In genomic region chr18:73766915-73767314, GRCh38 we compare ENCODE assay signal across 24 cellular contexts.
A peak's percentile ranks its signal among the peaks of the same experiment; 100 is the strongest.
DNase-seq lines count a peak whose midpoint lies in the region; ATAC-seq and TF ChIP-seq lines count a peak whose summit lies in the region.
"Had no signal": no experiment of that assay in that cellular context is flagged by ENCODE, and none has a peak within 500 bp of the region (broad histone marks: within the 10 kb centered on the region; RNA-seq: fewer than 3 reads in every experiment).

No MANE protein-coding gene starts in this region.

- H2BK20ac ChIP-seq in H9 (ENCODE audit: low read depth, low read length, poor library complexity, severe bottlenecking): no peak overlapping the region

- no peaks in the 10 kb centered on the region for H3K36me3 ChIP-seq in DND-41 (ENCODE audit: insufficient read depth, low read length)
- H3K36me3 ChIP-seq: MG63 had no signal

- H2AK5ac ChIP-seq in H9 (ENCODE audit: insufficient read length, low read length): no peak overlapping the region

- DNase-seq in DND-41: peak; percentile 76
- DNase-seq in KG1 (lab: John Stamatoyannopoulos, UW): peak; percentile 76
- peak; percentile 37 for DNase-seq in astrocyte of the hippocampus (ENCODE audit: low read depth, low spot score)
- DNase-seq in H9: no peak
- DNase-seq in GM20000 (ENCODE audit: low spot score): no peak
- DNase-seq: DMS153; MG63; NCI-H1105 treated with DMSO at 0.1 percent for 48 hours; NCI-H146; NCI-H1930; NCI-H2107; NCI-H446; NCI-H524 treated with DMSO at 0.1 percent for 48 hours; NCI-H774; NK-92 treated with Interleukin-12 subunit alpha and Interleukin-12 subunit beta, amount 100 ng/mL, for 24 hours; SHP77; T-cell had no signal

- H2BK12ac ChIP-seq in H9 (ENCODE audit: insufficient read length, low read depth, low read length): no peak overlapping the region

- H3K23me2 ChIP-seq in H9 (ENCODE audit: insufficient read length, low read depth, low read length, poor library complexity, severe bottlenecking): no peaks in the 10 kb centered on the region

- H2BK5ac ChIP-seq in H9 (ENCODE audit: insufficient read length, low read length): no peak overlapping the region

- H3K27ac ChIP-seq in DND-41 (ENCODE audit: low read length) (peak overlapping the region; percentile 88), H9 (ENCODE audit: insufficient read length, low read depth, low read length) (no peak overlapping the region)
- H3K27ac ChIP-seq: HL-60, RWPE1 had no signal

- H3K27me3 Mint-ChIP-seq in H9 (ENCODE audit: low read depth): 0 out of 2 replicates have a peak, but pooled peaks cover 1% of the 10 kb centered on the region
- H3K27me3 Mint-ChIP-seq: IgD-negative memory B cell had no signal

- WGBS in H9 (ENCODE audit: extremely low coverage, insufficient read length, low lambda C conversion rate): no CpG with 5 or more reads among the region's 6 CpGs

- H3K4me3 Mint-ChIP-seq in H9: no peak overlapping the region
- H3K4me3 Mint-ChIP-seq: B cell, IgD-negative memory B cell, T-cell had no signal

- no peak overlapping the region; a peak in 1 of 7 replicates for H3K27ac Mint-ChIP-seq in H9
- H3K27ac Mint-ChIP-seq: B cell, T-cell had no signal

- H2AFZ ChIP-seq in DND-41 (ENCODE audit: low read depth, low read length) (peak overlapping the region; percentile 37; the same call in 1 of the 2 replicates), H9 (ENCODE audit: low read length) (no peak overlapping the region)

- H3K27me3 ChIP-seq in DND-41 (ENCODE audit: insufficient read depth, low read length, poor library complexity) (no peaks in the 10 kb centered on the region), H9 (ENCODE audit: insufficient read depth, low read length) (no peaks in the 10 kb centered on the region)
- H3K27me3 ChIP-seq: MG63 had no signal

- no peak overlapping the region for H3K23ac ChIP-seq in H9 (ENCODE audit: insufficient read length, low read depth, low read length)

- peak overlapping the region; percentile 51 for H3K4me2 ChIP-seq in DND-41 (ENCODE audit: insufficient read depth, low read length)
- H3K4me2 ChIP-seq in H9 (ENCODE audit: insufficient read depth, insufficient read length, low read length): no peak overlapping the region

- no peak for TF ChIP-seq CTCF in DND-41 (IDR thresholded peaks at IDR 0.05; ENCODE audit: borderline replicate concordance, extremely low read depth, low read length, poor library complexity, severe bottlenecking)
- no peak for TF ChIP-seq CTCF in H9 (conservative IDR thresholded peaks at IDR 0.05)
- TF ChIP-seq CTCF in GM20000 (IDR thresholded peaks at IDR 0.05; ENCODE audit: extremely low read depth, missing control alignments): no peak

- H3K9me3 ChIP-seq in DND-41 (ENCODE audit: insufficient read depth, low read length, severe bottlenecking): no peaks in the 10 kb centered on the region
- H3K9me3 ChIP-seq in H9 (ENCODE audit: control insufficient read depth, low read depth, low read length): no peaks in the 10 kb centered on the region
- H3K9me3 ChIP-seq: MG63 had no signal

- no peak overlapping the region for H3K14ac ChIP-seq in H9 (ENCODE audit: insufficient read depth, low read length)

- H4K91ac ChIP-seq in H9 (ENCODE audit: insufficient read length, low read depth, low read length): no peak overlapping the region

- no peak overlapping the region for H3T11ph ChIP-seq in H9 (ENCODE audit: low read length)

- no peaks in the 10 kb centered on the region for H3K9me3 Mint-ChIP-seq in H9
- H3K9me3 Mint-ChIP-seq: T-cell had no signal

- peak overlapping the region in 1 of 2 experiments; percentile 33; a peak in 1 of 4 replicates for H3K4me3 ChIP-seq in DND-41 (ENCODE audit: low read depth in 1 of 2, low read length in 2 of 2)
- H3K4me3 ChIP-seq: MG63 had no signal

- H3K4me1 Mint-ChIP-seq in H9: peaks cover 14 to 20% of the 10 kb centered on the region in 2 experiments
- H3K4me1 Mint-ChIP-seq: B cell, IgD-negative memory B cell, T-cell had no signal

- no peak overlapping the region for H3K18ac ChIP-seq in H9 (ENCODE audit: insufficient read length, low read depth, low read length)

- no peak overlapping the region for H4K8ac ChIP-seq in H9 (replicated peaks; ENCODE audit: insufficient read length, low read depth, low read length)

- H3K79me1 ChIP-seq in H9 (ENCODE audit: insufficient read depth, low read depth, low read length, poor library complexity, severe bottlenecking): no peaks in the 10 kb centered on the region

- H3K9ac ChIP-seq in DND-41 (ENCODE audit: low read depth, low read length) (peak overlapping the region; percentile 42), H9 (ENCODE audit: extremely low read depth, insufficient read length, low read length) (no peak overlapping the region)

- H3K4ac ChIP-seq in H9 (ENCODE audit: low read depth, low read length): no peak overlapping the region

- ATAC-seq in DND-41 (ENCODE audit: insufficient read depth, low read depth) (peak; percentile 85), HG02938 (IDR thresholded peaks at IDR 0.05; ENCODE audit: unreplicated experiment) (no peak), esophagus mucosa (no peak)
- ATAC-seq: HCT116, T-cell had no signal

- H3K4me1 ChIP-seq in DND-41 (ENCODE audit: insufficient read depth, low read length): peaks cover 45% of the 10 kb centered on the region
- H3K4me1 ChIP-seq in H9 (ENCODE audit: insufficient read depth, low read length): peaks cover 6% of the 10 kb centered on the region; the same call in 1 of the 2 replicates

- H2BK15ac ChIP-seq in H9 (ENCODE audit: low read depth, low read length): no peak overlapping the region

- H3K79me2 ChIP-seq in DND-41 (ENCODE audit: insufficient read depth, low read length) (no peaks in the 10 kb centered on the region), H9 (ENCODE audit: insufficient read depth, low read length) (no peaks in the 10 kb centered on the region)

- H4K20me1 ChIP-seq in DND-41 (ENCODE audit: insufficient read depth, low read length) (no peaks in the 10 kb centered on the region), H9 (ENCODE audit: control insufficient read depth, insufficient read depth, insufficient read length) (no peaks in the 10 kb centered on the region)

- no peak overlapping the region for H3K56ac ChIP-seq in H9 (ENCODE audit: insufficient read length, low read depth, low read length)

- H2BK120ac ChIP-seq in H9 (ENCODE audit: low read depth, low read length, poor library complexity, severe bottlenecking): no peak overlapping the region

- no peak overlapping the region for H4K5ac ChIP-seq in H9 (ENCODE audit: insufficient read length, low read depth, low read length)

- H3K36me3 Mint-ChIP-seq in H9 (ENCODE audit: insufficient read depth in 1 of 3, low read depth in 3 of 3): no peaks in the 10 kb centered on the region
- H3K36me3 Mint-ChIP-seq: IgD-negative memory B cell, T-cell had no signal

Comparison
In these comparisons a context has a peak if more than half of its experiments do, and no peak if none do; other contexts are left out.
1. DNase-seq: peak in DND-41 (single experiment), KG1 (single experiment) and astrocyte of the hippocampus (single experiment); none in H9 (single experiment) and GM20000 (single experiment).